17 cellular contexts compared by ENCODE assay signal in the genomic region with DNA sequence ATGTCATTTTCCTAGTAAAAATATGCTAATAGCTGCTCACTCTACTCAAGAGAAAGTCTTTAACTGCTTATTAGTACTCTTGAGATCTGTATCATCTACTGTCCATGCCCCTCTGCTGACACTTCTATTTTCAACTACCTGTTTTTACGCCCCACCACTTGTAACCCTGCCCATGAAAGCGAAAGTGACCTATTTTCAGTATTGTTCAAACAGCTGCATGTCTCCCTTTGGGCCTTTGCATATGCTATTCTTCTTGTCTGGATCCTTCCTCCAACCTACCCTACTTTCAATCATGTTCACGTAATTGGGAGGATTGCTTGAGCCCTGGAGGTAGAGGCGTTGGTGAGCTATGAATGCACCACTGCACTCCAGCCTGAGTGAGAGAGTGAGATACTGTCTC.
DNase-seq lines count a peak whose midpoint lies in the region; ATAC-seq and TF ChIP-seq lines count a peak whose summit lies in the region.
"Had no signal": no experiment of that assay in that cellular context is flagged by ENCODE, and none has a peak within 500 bp of the region (broad histone marks: within the 10 kb centered on the region; RNA-seq: fewer than 3 reads in every experiment).

No MANE protein-coding gene starts in this region.

- CTCF ChIA-PET in OCI-LY7 (lab: Charles Lee; ENCODE audit: unreplicated experiment), result no interaction called here

- H3K4me1 ChIP-seq in OCI-LY7 (ENCODE audit: insufficient read depth, low read length, poor library complexity, severe bottlenecking) (peaks cover 36% of the 10 kb centered on the region), osteoblast (ENCODE audit: insufficient read depth, low read length) (no peaks in the 10 kb centered on the region)
- H3K4me1 ChIP-seq: tibial nerve had no signal

- intact Hi-C loops in OCI-LY7 (cut with micrococcal nuclease; ENCODE audit: unreplicated experiment), result loop anchor here (1.0 to 2.0 kb wide), 2 partner anchors 172 to 511 kb away; no protein-coding TSS in a partner anchor

- TF ChIP-seq CTCF in OCI-LY7 (conservative IDR thresholded peaks at IDR 0.05; ENCODE audit: low read length) (no peak), osteoblast (IDR thresholded peaks at IDR 0.05; ENCODE audit: extremely low read depth, low read depth, low read length) (no peak), GM13976 (IDR thresholded peaks at IDR 0.05; ENCODE audit: borderline replicate concordance, control extremely low read depth, extremely low read depth, insufficient read depth, missing control alignments) (no peak)

- H3K36me3 ChIP-seq in OCI-LY7 (ENCODE audit: insufficient read depth, low read length), result no peaks in the 10 kb centered on the region
- H3K36me3 ChIP-seq in osteoblast (ENCODE audit: insufficient read depth, low read length), result no peaks in the 10 kb centered on the region
- H3K36me3 ChIP-seq: tibial nerve had no signal

- POLR2A ChIA-PET in OCI-LY7 (lab: Charles Lee), result interaction anchor here (0.6 to 1.6 kb wide), 11 partner anchors 9 to 669 kb away, joined by 3 to 8 read pairs (median 4); no protein-coding TSS in a partner anchor

- in situ Hi-C loops in GM13976 (cut with MboI; ENCODE audit: low sequenced_read_pairs, unreplicated experiment), result no loop called here

- H3K9me2 ChIP-seq in OCI-LY7 (ENCODE audit: insufficient read depth, low read length), result no peaks in the 10 kb centered on the region

- H3K4me2 ChIP-seq in OCI-LY7 (ENCODE audit: low read length) (peak overlapping the region; percentile 66), osteoblast (ENCODE audit: insufficient read depth, low read length) (no peak overlapping the region)

- peak; percentile 89 for DNase-seq in OCI-LY7 (ENCODE audit: low spot score)
- DNase-seq in osteoblast (ENCODE audit: insufficient read length, low spot score, missing footprints), result no peak
- no peak for DNase-seq in GM13976 (ENCODE audit: low spot score)
- no peak for DNase-seq in NCI-H1417 (lab: John Stamatoyannopoulos, UW)
- DNase-seq: activated CD8-positive, alpha-beta T cell treated with anti-CD3 and anti-CD28 coated beads, Interleukin-2, amount 10 ng/mL, durations not matched to agents 7 days and 5 days; AML-193; DMS79; NCI-H1105; NCI-H345 had no signal

- H3K27me3 ChIP-seq in osteoblast (ENCODE audit: insufficient read depth, low read length), result no peaks in the 10 kb centered on the region
- H3K27me3 ChIP-seq: tibial nerve had no signal

- H3K4me3 ChIP-seq in OCI-LY7 (ENCODE audit: low read depth, low read length, poor library complexity, severe bottlenecking) (peak overlapping the region; percentile 50), osteoblast (ENCODE audit: insufficient read depth, low read length) (no peak overlapping the region)
- H3K4me3 ChIP-seq: K562, tibial nerve had no signal

- BruUV-seq in OCI-LY7 (replicated peaks; lab: Mats Ljungman, UMichigan), result no TSS peak

- H3K79me2 ChIP-seq in OCI-LY7 (ENCODE audit: insufficient read depth, low read depth, low read length) (no peaks in the 10 kb centered on the region), osteoblast (ENCODE audit: insufficient read depth, low read length) (no peaks in the 10 kb centered on the region)

- H3K27ac ChIP-seq in OCI-LY7 (ENCODE audit: low read depth, low read length, poor library complexity, severe bottlenecking), result peak overlapping the region; percentile 90
- H3K27ac ChIP-seq in osteoblast (ENCODE audit: low read depth, low read length), result no peak overlapping the region
- H3K27ac ChIP-seq: tibial nerve had no signal

- H3K9me3 ChIP-seq in OCI-LY7 (ENCODE audit: low read length), result no peaks in the 10 kb centered on the region
- H3K9me3 ChIP-seq in osteoblast (ENCODE audit: low read depth, low read length), result no peaks in the 10 kb centered on the region
- H3K9me3 ChIP-seq: tibial nerve had no signal

- H4K20me1 ChIP-seq in OCI-LY7 (ENCODE audit: insufficient read depth, low read length) (no peaks in the 10 kb centered on the region), osteoblast (ENCODE audit: insufficient read depth, low read length) (no peaks in the 10 kb centered on the region)

- peak overlapping the region; percentile 87 for H2AFZ ChIP-seq in OCI-LY7 (ENCODE audit: low read length)
- H2AFZ ChIP-seq in osteoblast (ENCODE audit: low read length), result no peak overlapping the region

- ATAC-seq in GM18868 (IDR thresholded peaks at IDR 0.05; ENCODE audit: unreplicated experiment) (peak; percentile 95), GM21723 (IDR thresholded peaks at IDR 0.05; ENCODE audit: unreplicated experiment) (peak; percentile 91), HG03095 (IDR thresholded peaks at IDR 0.05; ENCODE audit: unreplicated experiment) (peak; percentile 89), esophagus mucosa (no peak)
- ATAC-seq: activated CD8-positive, alpha-beta T cell treated with anti-CD3 and anti-CD28 coated beads, Interleukin-2, amount 10 ng/mL, durations not matched to agents 7 days and 5 days; activated T-helper 17 cell treated with anti-CD3 and anti-CD28 coated beads, Interleukin-2, amount 50 U/mL, for 72 hours; K562; stimulated activated effector memory CD8-positive, alpha-beta T cell treated with anti-CD3 and anti-CD28 coated beads, Interleukin-12 subunit alpha, Interleukin-12 subunit beta, amount 100 ng/mL, for 72 hours had no signal
